Comparison of ENCODE assay signal across 9 cellular contexts in the genomic region with DNA sequence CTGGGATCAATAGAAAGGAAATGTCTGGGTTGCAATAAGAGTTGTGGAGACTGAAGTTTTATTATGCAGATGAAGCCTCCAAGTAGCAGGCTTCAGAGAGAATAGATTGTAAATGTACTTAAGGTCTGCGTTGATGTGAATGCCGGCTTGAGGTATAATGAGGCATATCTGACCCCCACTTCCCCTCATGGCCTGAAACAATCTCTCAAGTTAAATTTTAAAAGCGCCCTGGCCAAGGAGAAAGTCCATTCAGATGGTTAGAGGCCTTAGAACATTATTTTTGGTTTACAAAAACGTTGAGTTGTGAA. TPM values are rescaled to one million over a fixed set of nuclear protein-coding genes. Genes with fewer than 3 reads are reported as not detected.
A peak's percentile ranks its signal among the peaks of the same experiment; 100 is the strongest.
DNase-seq lines count a peak whose midpoint lies in the region; ATAC-seq and TF ChIP-seq lines count a peak whose summit lies in the region.
"Had no signal": no experiment of that assay in that cellular context is flagged by ENCODE, and none has a peak within 500 bp of the region (broad histone marks: within the 10 kb centered on the region; RNA-seq: fewer than 3 reads in every experiment).

No MANE protein-coding gene starts in this region.

- TF ChIP-seq CTCF in tibial nerve (IDR thresholded peaks at IDR 0.05): no peak

- CTCF ChIA-PET in activated CD4-positive, alpha-beta memory T cell treated with anti-CD3 and anti-CD28 coated beads, Interleukin-2, amount 10 ng/mL, durations not matched to agents 7 days and 5 days (lab: Charles Lee): interaction anchor here (1.0 kb wide), 1 partner anchor 104 kb away, joined by 3 read pairs; no protein-coding TSS in a partner anchor

- H3K27ac Mint-ChIP-seq in activated naive CD8-positive, alpha-beta T cell treated with anti-CD3 and anti-CD28 coated beads, Interleukin-2, amount 10 ng/mL, durations not matched to agents 7 days and 5 days: peak overlapping the region; percentile 79
- H3K27ac Mint-ChIP-seq in activated CD4-positive, alpha-beta memory T cell treated with anti-CD3 and anti-CD28 coated beads, Interleukin-2, amount 10 ng/mL, durations not matched to agents 7 days and 5 days: no peak overlapping the region

- POLR2A ChIA-PET in activated naive CD8-positive, alpha-beta T cell treated with anti-CD3 and anti-CD28 coated beads, Interleukin-2, amount 10 ng/mL, durations not matched to agents 7 days and 5 days (lab: Charles Lee): interaction anchor here (0.8 kb wide), 1 partner anchor 160 kb away, joined by 3 read pairs; a partner anchor contains a TSS
- POLR2A ChIA-PET in activated CD4-positive, alpha-beta memory T cell treated with anti-CD3 and anti-CD28 coated beads, Interleukin-2, amount 10 ng/mL, durations not matched to agents 7 days and 5 days (lab: Charles Lee): no interaction called here

- DNase-seq in activated CD4-positive, CD25-positive, alpha-beta regulatory T cell (lab: John Stamatoyannopoulos, UW): no peak
- no peak for DNase-seq in activated naive CD8-positive, alpha-beta T cell treated with anti-CD3 and anti-CD28 coated beads, Interleukin-2, amount 10 ng/mL, durations not matched to agents 7 days and 5 days
- DNase-seq in left colon (no peak), tibial nerve (ENCODE audit: low spot score in 2 of 2) (no peak), NCI-H524 (lab: John Stamatoyannopoulos, UW) (no peak)
- DNase-seq in activated CD4-positive, alpha-beta memory T cell treated with anti-CD3 and anti-CD28 coated beads, Interleukin-2, amount 10 ng/mL, durations not matched to agents 7 days and 5 days: no peak

- H3K4me3 Mint-ChIP-seq in activated naive CD8-positive, alpha-beta T cell treated with anti-CD3 and anti-CD28 coated beads, Interleukin-2, amount 10 ng/mL, durations not matched to agents 7 days and 5 days: peak overlapping the region; percentile 82
- no peak overlapping the region for H3K4me3 Mint-ChIP-seq in activated CD4-positive, alpha-beta memory T cell treated with anti-CD3 and anti-CD28 coated beads, Interleukin-2, amount 10 ng/mL, durations not matched to agents 7 days and 5 days

- H3K4me1 Mint-ChIP-seq in activated naive CD8-positive, alpha-beta T cell treated with anti-CD3 and anti-CD28 coated beads, Interleukin-2, amount 10 ng/mL, durations not matched to agents 7 days and 5 days: peaks cover 41% of the 10 kb centered on the region
- H3K4me1 Mint-ChIP-seq in activated CD4-positive, alpha-beta memory T cell treated with anti-CD3 and anti-CD28 coated beads, Interleukin-2, amount 10 ng/mL, durations not matched to agents 7 days and 5 days: peaks cover 9% of the 10 kb centered on the region

- peak overlapping the region; percentile 63 to 93 (median 87) for H3K27ac ChIP-seq in tibial nerve

- TF ChIP-seq EP300 in tibial nerve (IDR thresholded peaks at IDR 0.05): no peak

- peaks cover 3% of the 10 kb centered on the region for H3K36me3 Mint-ChIP-seq in activated naive CD8-positive, alpha-beta T cell treated with anti-CD3 and anti-CD28 coated beads, Interleukin-2, amount 10 ng/mL, durations not matched to agents 7 days and 5 days
- H3K36me3 Mint-ChIP-seq in activated CD4-positive, alpha-beta memory T cell treated with anti-CD3 and anti-CD28 coated beads, Interleukin-2, amount 10 ng/mL, durations not matched to agents 7 days and 5 days (ENCODE audit: low read depth): no peaks in the 10 kb centered on the region
- H3K36me3 Mint-ChIP-seq: activated naive CD4-positive, alpha-beta T cell treated with anti-CD3 and anti-CD28 coated beads, Interleukin-2, amount 50 U/mL, for 72 hours had no signal

- peaks cover 0 to 28% (median 18%) of the 10 kb centered on the region in 4 donors for H3K4me1 ChIP-seq in tibial nerve

- no peaks in the 10 kb centered on the region for H3K27me3 ChIP-seq in tibial nerve

- H3K36me3 ChIP-seq in tibial nerve: peaks cover 0 to 15% (median 0%) of the 10 kb centered on the region in 3 donors

- H3K4me3 ChIP-seq in tibial nerve: peak overlapping the region; percentile 60 to 81 (median 66)

- no peaks in the 10 kb centered on the region for H3K9me3 Mint-ChIP-seq in activated naive CD8-positive, alpha-beta T cell treated with anti-CD3 and anti-CD28 coated beads, Interleukin-2, amount 10 ng/mL, durations not matched to agents 7 days and 5 days
- H3K9me3 Mint-ChIP-seq in activated CD4-positive, alpha-beta memory T cell treated with anti-CD3 and anti-CD28 coated beads, Interleukin-2, amount 10 ng/mL, durations not matched to agents 7 days and 5 days: no peaks in the 10 kb centered on the region
- H3K9me3 Mint-ChIP-seq: activated naive CD4-positive, alpha-beta T cell treated with anti-CD3 and anti-CD28 coated beads, Interleukin-2, amount 50 U/mL, for 72 hours had no signal

- H3K27me3 Mint-ChIP-seq in activated naive CD8-positive, alpha-beta T cell treated with anti-CD3 and anti-CD28 coated beads, Interleukin-2, amount 10 ng/mL, durations not matched to agents 7 days and 5 days: no peaks in the 10 kb centered on the region
- H3K27me3 Mint-ChIP-seq in activated CD4-positive, alpha-beta memory T cell treated with anti-CD3 and anti-CD28 coated beads, Interleukin-2, amount 10 ng/mL, durations not matched to agents 7 days and 5 days: no peaks in the 10 kb centered on the region

- no peaks in the 10 kb centered on the region for H3K9me3 ChIP-seq in tibial nerve

- TF ChIP-seq POLR2A in tibial nerve (IDR thresholded peaks at IDR 0.05): no peak

- intact Hi-C loops in left colon (cut with DNase I, micrococcal nuclease): loop anchor here in 1 of 2 donors (10.0 kb wide), 1 partner anchor 159 kb away; a partner anchor contains a TSS

- peak; percentile 7 to 12 for ATAC-seq in activated CD4-positive, CD25-positive, alpha-beta regulatory T cell treated with anti-CD3 and anti-CD28 coated beads, Interleukin-2, amount 50 U/mL, for 24 hours
- ATAC-seq in activated naive CD8-positive, alpha-beta T cell treated with anti-CD3 and anti-CD28 coated beads, Interleukin-2, amount 10 ng/mL, durations not matched to agents 7 days and 5 days (ENCODE audit: low read depth): no peak
- ATAC-seq in left colon (peak; percentile 4), GM18517 (IDR thresholded peaks at IDR 0.05; ENCODE audit: unreplicated experiment) (no peak)

- 1 to 7% methylated on average over 4 of the region's 4 CpGs for WGBS in tibial nerve, 2 donors

RNA-seq across cellular contexts. Expression of a gene that starts 28.3 kb away (rescaled TPM):
- not detected for total RNA-seq in activated naive CD8-positive, alpha-beta T cell treated with anti-CD3 and anti-CD28 coated beads, Interleukin-2, amount 10 ng/mL, durations not matched to agents 7 days and 5 days
- not detected for total RNA-seq in left colon
- total RNA-seq in tibial nerve: not detected
- total RNA-seq in activated CD4-positive, alpha-beta memory T cell treated with anti-CD3 and anti-CD28 coated beads, Interleukin-2, amount 10 ng/mL, durations not matched to agents 7 days and 5 days: not detected
- total RNA-seq: activated naive CD4-positive, alpha-beta T cell treated with anti-CD3 and anti-CD28 coated beads, Interleukin-2, amount 50 U/mL, for 72 hours had no signal

Comparison
In these comparisons a context has a peak if more than half of its experiments do, and no peak if none do; other contexts are left out.
1. ATAC-seq: peak in activated CD4-positive, CD25-positive, alpha-beta regulatory T cell treated with anti-CD3 and anti-CD28 coated beads, Interleukin-2, amount 50 U/mL, for 24 hours (2 of 2) and left colon (single experiment); none in activated naive CD8-positive, alpha-beta T cell treated with anti-CD3 and anti-CD28 coated beads, Interleukin-2, amount 10 ng/mL, durations not matched to agents 7 days and 5 days (single experiment) and GM18517 (single experiment).